ENCODE assay signal across 1 cellular context in the genomic region with DNA sequence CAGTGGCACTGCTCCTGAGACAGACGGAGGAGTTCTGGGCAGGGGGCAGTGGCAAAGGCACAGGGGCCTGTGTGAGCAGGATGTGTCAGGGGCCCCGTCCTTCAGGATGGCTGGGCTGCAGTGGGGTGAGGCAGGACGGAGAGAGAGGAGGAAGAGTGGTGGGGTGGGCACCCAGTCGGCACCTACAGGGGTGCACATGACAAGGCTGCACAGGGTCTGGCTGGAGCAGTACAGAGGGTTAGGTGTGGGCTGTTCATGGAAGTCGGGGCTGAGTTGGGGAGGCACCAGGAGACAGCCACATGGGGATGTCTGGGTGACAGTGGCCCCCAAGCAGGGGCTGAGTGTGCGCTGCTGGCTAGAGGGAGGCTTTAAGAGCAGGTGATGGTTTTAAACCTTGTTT.
TF ChIP-seq lines count a peak whose summit lies in the region.

No MANE protein-coding gene starts in this region.

TF ChIP-seq in HEK293T, 16 proteins besides CTCF, POLR2A, EP300 and RAD21:
- no peak for TF ChIP-seq TARDBP (IDR thresholded peaks at IDR 0.05)
- no peak for TF ChIP-seq SP1 (IDR thresholded peaks at IDR 0.05)
- TF ChIP-seq ARNT (IDR thresholded peaks at IDR 0.05): no peak
- no peak for TF ChIP-seq SUZ12 (IDR thresholded peaks at IDR 0.05)
- no peak for TF ChIP-seq ELF4 (IDR thresholded peaks at IDR 0.05)
- TF ChIP-seq FOXA1 (IDR thresholded peaks at IDR 0.05): no peak
- no peak for TF ChIP-seq LEF1 (IDR thresholded peaks at IDR 0.05; ENCODE audit: borderline replicate concordance)
- no peak for TF ChIP-seq FOXM1 (IDR thresholded peaks at IDR 0.05; ENCODE audit: borderline replicate concordance)
- no peak for TF ChIP-seq BHLHE40 (IDR thresholded peaks at IDR 0.05; ENCODE audit: borderline replicate concordance)
- TF ChIP-seq NFRKB (IDR thresholded peaks at IDR 0.05): no peak
- TF ChIP-seq ZNF384 (IDR thresholded peaks at IDR 0.05): no peak
